ENCODE assay signal across 9 cellular contexts in genomic region chr3:16378920-16379319, GRCh38.
DNase-seq lines count a peak whose midpoint lies in the region; ATAC-seq, FAIRE-seq and TF ChIP-seq lines count a peak whose summit lies in the region.
"Had no signal": no experiment of that assay in that cellular context is flagged by ENCODE, and none has a peak within 500 bp of the region (broad histone marks: within the 10 kb centered on the region; RNA-seq: fewer than 3 reads in every experiment).

No MANE protein-coding gene starts in this region.

- TF ChIP-seq POLR2A in GM12892 (IDR thresholded peaks at IDR 0.05; ENCODE audit: low read depth, low read length) (peak; percentile 74), prostate gland (IDR thresholded peaks at IDR 0.05) (no peak)

- H3K4me3 ChIP-seq in fibroblast of villous mesenchyme (ENCODE audit: low read depth, low read length) (no peak overlapping the region), prostate gland (no peak overlapping the region), pancreas (no peak overlapping the region)
- H3K4me3 ChIP-seq: upper lobe of right lung had no signal

- FAIRE-seq in GM12892 (lab: Jason Lieb, UNC) = no peak
- FAIRE-seq in pancreas (lab: Jason Lieb, UNC) = no peak

- H3K4me1 ChIP-seq in prostate gland (replicated peaks) = no peaks in the 10 kb centered on the region
- H3K4me1 ChIP-seq in pancreas = no peaks in the 10 kb centered on the region

- whole genome bisulfite sequencing in prostate gland = 50% methylated on average over 3 of the region's 3 CpGs
- 60 to 62% methylated on average over 3 of the region's 3 CpGs for WGBS in pancreas, 2 donors

- H3K27ac ChIP-seq in prostate gland (no peak overlapping the region), pancreas (no peak overlapping the region)
- H3K27ac ChIP-seq: upper lobe of right lung had no signal

- intact Hi-C loops in prostate gland (cut with DNase I) (loop anchor here (10.0 kb wide), 1 partner anchor 136 kb away; the partner anchor contains the start of gene RFTN1), pancreas (cut with DNase I) (no loop called here)

- no peaks in the 10 kb centered on the region for H3K9me3 ChIP-seq in prostate gland
- H3K9me3 ChIP-seq in pancreas = no peaks in the 10 kb centered on the region
- H3K9me3 ChIP-seq: upper lobe of right lung had no signal

- no peaks in the 10 kb centered on the region for H3K36me3 ChIP-seq in prostate gland
- no peaks in the 10 kb centered on the region for H3K36me3 ChIP-seq in pancreas

- DNase-seq in GM12892 (ENCODE audit: insufficient read length) = no peak
- peak; percentile 25 for DNase-seq in fibroblast of villous mesenchyme (ENCODE audit: low read depth)
- no peak for DNase-seq in left lobe of liver (ENCODE audit: low spot score)
- DNase-seq in prostate gland (ENCODE audit: low spot score) = no peak
- DNase-seq in SKM-1 treated with dmso at 0.1 percent for 144 hours (lab: John Stamatoyannopoulos, UW; ENCODE audit: unreplicated experiment) = no peak
- no peak for DNase-seq in pancreas
- DNase-seq: upper lobe of right lung had no signal

- TF ChIP-seq CTCF in fibroblast of villous mesenchyme (IDR thresholded peaks at IDR 0.05; ENCODE audit: insufficient read depth, low read depth, low read length) = no peak
- no peak for TF ChIP-seq CTCF in prostate gland (IDR thresholded peaks at IDR 0.05)
- no peak for TF ChIP-seq CTCF in pancreas (IDR thresholded peaks at IDR 0.05)

- peak; percentile 38 for ATAC-seq in GM21515 (IDR thresholded peaks at IDR 0.05; ENCODE audit: unreplicated experiment)
- ATAC-seq in HG03558 (IDR thresholded peaks at IDR 0.05; ENCODE audit: extremely low read depth, unreplicated experiment) = peak; percentile 48
- ATAC-seq in left lobe of liver = no peak
- ATAC-seq in pancreas = no peak
- ATAC-seq: upper lobe of right lung had no signal

- H3K27me3 ChIP-seq in prostate gland (replicated peaks; ENCODE audit: insufficient read depth) = no peaks in the 10 kb centered on the region
- H3K27me3 ChIP-seq in pancreas = no peaks in the 10 kb centered on the region
- H3K27me3 ChIP-seq: upper lobe of right lung had no signal

Comparison
In these comparisons a context has a peak if more than half of its experiments do, and no peak if none do; other contexts are left out.
1. ATAC-seq: peak in GM21515 (single experiment) and HG03558 (single experiment); none in left lobe of liver (single experiment) and pancreas (0 of 4).